17 cellular contexts compared by ENCODE assay signal in genomic region chr2:191401287-191401686, GRCh38.
A peak's percentile ranks its signal among the peaks of the same experiment; 100 is the strongest.
DNase-seq lines count a peak whose midpoint lies in the region; ATAC-seq and TF ChIP-seq lines count a peak whose summit lies in the region.
"Had no signal": no experiment of that assay in that cellular context is flagged by ENCODE, and none has a peak within 500 bp of the region (broad histone marks: within the 10 kb centered on the region; RNA-seq: fewer than 3 reads in every experiment).

No MANE protein-coding gene starts in this region.

- no peak overlapping the region for H3K4me3 ChIP-seq in smooth muscle cell
- H3K4me3 ChIP-seq: GM12878, testis had no signal

- no peaks in the 10 kb centered on the region for H3F3A ChIP-seq in smooth muscle cell (ENCODE audit: low read depth)

- POLR2A ChIA-PET in GM10248 (lab: Yijun Ruan, JAX): no interaction called here

- CTCF ChIA-PET in GM10248 (lab: Yijun Ruan, JAX): interaction anchor here (1.2 to 1.5 kb wide), 3 partner anchors 21 to 350 kb away, joined by 3 read pairs; no protein-coding TSS in a partner anchor

- DNase-seq in H9: no peak
- peak; percentile 50 for DNase-seq in amniotic epithelial cell (ENCODE audit: low read depth)
- peak; percentile 63 for DNase-seq in hepatic stellate cell (ENCODE audit: low spot score)
- no peak for DNase-seq in smooth muscle cell (lab: John Stamatoyannopoulos, UW; ENCODE audit: unreplicated experiment)
- no peak for DNase-seq in GM10248 (ENCODE audit: extremely low spot score)
- DNase-seq in substantia nigra (lab: John Stamatoyannopoulos, UW): no peak
- DNase-seq: activated CD8-positive, alpha-beta T cell treated with anti-CD3 and anti-CD28 coated beads, Interleukin-2, amount 10 ng/mL, durations not matched to agents 7 days and 5 days; activated effector memory CD4-positive, alpha-beta T cell treated with anti-CD3 and anti-CD28 coated beads, Interleukin-2, amount 50 U/mL, for 16 hours; caudate nucleus; NCI-H1048; NCI-H446; testis had no signal

- no CpG with 5 or more reads among the region's 1 CpG for WGBS in H9 (ENCODE audit: extremely low coverage, insufficient read length, low lambda C conversion rate)
- 15% methylated on average over 1 of the region's 1 CpG for WGBS in smooth muscle cell (ENCODE audit: low lambda C conversion rate)

- no peaks in the 10 kb centered on the region for H3K27me3 ChIP-seq in H9 (ENCODE audit: insufficient read depth, low read length)
- H3K27me3 ChIP-seq in smooth muscle cell (ENCODE audit: low read depth): no peaks in the 10 kb centered on the region
- H3K27me3 ChIP-seq: testis had no signal

- no peak overlapping the region for H2BK15ac ChIP-seq in H9 (ENCODE audit: low read depth, low read length)

- H4K20me1 ChIP-seq in H9 (ENCODE audit: control insufficient read depth, insufficient read depth, insufficient read length) (no peaks in the 10 kb centered on the region), smooth muscle cell (ENCODE audit: low read depth) (peaks cover 5% of the 10 kb centered on the region)

- H3K23me2 ChIP-seq in H9 (ENCODE audit: insufficient read length, low read depth, low read length, poor library complexity, severe bottlenecking): no peaks in the 10 kb centered on the region

- H3K9me3 Mint-ChIP-seq in H9: peaks cover 10 to 11% of the 10 kb centered on the region in 2 experiments; a peak in 4 of 5 replicates
- H3K9me3 Mint-ChIP-seq: T-helper 2 cell treated with Interferon-gamma antibody and Interleukin-4, amounts not matched to agents 5 μg/mL and 100 μg/mL, for 36 hours had no signal

- H3K36me3 ChIP-seq in smooth muscle cell (ENCODE audit: low read depth): peaks cover 3% of the 10 kb centered on the region

- H3K36me3 Mint-ChIP-seq in H9 (ENCODE audit: insufficient read depth in 1 of 3, low read depth in 3 of 3): peaks cover 26 to 50% (median 47%) of the 10 kb centered on the region in 3 experiments

- H2AFZ ChIP-seq in H9 (ENCODE audit: low read length) (no peak overlapping the region), smooth muscle cell (ENCODE audit: low read depth) (no peak overlapping the region)

- H3K9ac ChIP-seq in H9 (ENCODE audit: extremely low read depth, insufficient read length, low read length) (no peak overlapping the region), smooth muscle cell (ENCODE audit: low read depth) (no peak overlapping the region)

- no peak overlapping the region for H3K4ac ChIP-seq in H9 (ENCODE audit: low read depth, low read length)

- no peak overlapping the region for H3K27ac ChIP-seq in H9 (ENCODE audit: insufficient read length, low read depth, low read length)
- H3K27ac ChIP-seq in smooth muscle cell (ENCODE audit: low read depth): peak overlapping the region; percentile 5
- no peak overlapping the region for H3K27ac ChIP-seq in substantia nigra (ENCODE audit: low read depth, low read length, poor library complexity, severe bottlenecking)
- H3K27ac ChIP-seq: testis had no signal

- H3K18ac ChIP-seq in H9 (ENCODE audit: insufficient read length, low read depth, low read length): no peak overlapping the region

- H3K4me3 Mint-ChIP-seq in H9: no peak overlapping the region
- H3K4me3 Mint-ChIP-seq: activated CD8-positive, alpha-beta T cell treated with anti-CD3 and anti-CD28 coated beads, Interleukin-2, amount 10 ng/mL, durations not matched to agents 7 days and 5 days; T-helper 2 cell treated with Interferon-gamma antibody and Interleukin-4, amounts not matched to agents 5 μg/mL and 100 μg/mL, for 36 hours had no signal

- H2BK20ac ChIP-seq in H9 (ENCODE audit: low read depth, low read length, poor library complexity, severe bottlenecking): no peak overlapping the region

- H2AK5ac ChIP-seq in H9 (ENCODE audit: insufficient read length, low read length): no peak overlapping the region

- H3K9me3 ChIP-seq in H9 (ENCODE audit: control insufficient read depth, low read depth, low read length) (no peaks in the 10 kb centered on the region), smooth muscle cell (replicated peaks; ENCODE audit: low read depth) (no peaks in the 10 kb centered on the region)
- H3K9me3 ChIP-seq: testis had no signal

- no peak overlapping the region for H4K8ac ChIP-seq in H9 (replicated peaks; ENCODE audit: insufficient read length, low read depth, low read length)

- no peak overlapping the region for H2BK120ac ChIP-seq in H9 (ENCODE audit: low read depth, low read length, poor library complexity, severe bottlenecking)

- H3K27me3 Mint-ChIP-seq in H9 (ENCODE audit: low read depth): no peaks in the 10 kb centered on the region

- H3K4me2 ChIP-seq in H9 (ENCODE audit: insufficient read depth, insufficient read length, low read length) (no peak overlapping the region), smooth muscle cell (peak overlapping the region; percentile 8)

- H3K79me2 ChIP-seq in H9 (ENCODE audit: insufficient read depth, low read length) (no peaks in the 10 kb centered on the region), smooth muscle cell (ENCODE audit: low read depth) (peaks cover 10% of the 10 kb centered on the region)

- H3T11ph ChIP-seq in H9 (ENCODE audit: low read length): no peak overlapping the region

- no peak overlapping the region for H3K23ac ChIP-seq in H9 (ENCODE audit: insufficient read length, low read depth, low read length)

- peak overlapping the region in 2 of 3 experiments; percentile 1 to 86; a peak in 1 of 7 replicates for H3K27ac Mint-ChIP-seq in H9
- H3K27ac Mint-ChIP-seq: activated CD8-positive, alpha-beta T cell treated with anti-CD3 and anti-CD28 coated beads, Interleukin-2, amount 10 ng/mL, durations not matched to agents 7 days and 5 days; T-helper 2 cell treated with Interferon-gamma antibody and Interleukin-4, amounts not matched to agents 5 μg/mL and 100 μg/mL, for 36 hours had no signal

- no peak overlapping the region for H4K5ac ChIP-seq in H9 (ENCODE audit: insufficient read length, low read depth, low read length)

- H3K4me1 ChIP-seq in H9 (ENCODE audit: insufficient read depth, low read length): peaks cover 5% of the 10 kb centered on the region; the same call in 1 of the 2 replicates
- H3K4me1 ChIP-seq in smooth muscle cell (ENCODE audit: low read depth): peaks cover 44% of the 10 kb centered on the region
- H3K4me1 ChIP-seq: testis had no signal

- peaks cover 26% of the 10 kb centered on the region in 2 experiments for H3K4me1 Mint-ChIP-seq in H9

- no peak overlapping the region for H3K14ac ChIP-seq in H9 (ENCODE audit: insufficient read depth, low read length)

- no peak overlapping the region for H4K91ac ChIP-seq in H9 (ENCODE audit: insufficient read length, low read depth, low read length)

- no peak for ATAC-seq in HG03280 (IDR thresholded peaks at IDR 0.05; ENCODE audit: unreplicated experiment)
- ATAC-seq: activated CD8-positive, alpha-beta T cell treated with anti-CD3 and anti-CD28 coated beads, Interleukin-2, amount 10 ng/mL, durations not matched to agents 7 days and 5 days; GM12878; Panc1; sciatic nerve had no signal

- no peaks in the 10 kb centered on the region for H3K79me1 ChIP-seq in H9 (ENCODE audit: insufficient read depth, low read depth, low read length, poor library complexity, severe bottlenecking)

- H3K56ac ChIP-seq in H9 (ENCODE audit: insufficient read length, low read depth, low read length): no peak overlapping the region

- no peak overlapping the region for H2BK12ac ChIP-seq in H9 (ENCODE audit: insufficient read length, low read depth, low read length)

- H2BK5ac ChIP-seq in H9 (ENCODE audit: insufficient read length, low read length): no peak overlapping the region

- TF ChIP-seq CTCF in H9 (conservative IDR thresholded peaks at IDR 0.05) (no peak), smooth muscle cell (IDR thresholded peaks at IDR 0.05; ENCODE audit: borderline replicate concordance, insufficient read depth, poor library complexity, severe bottlenecking) (no peak), GM10248 (IDR thresholded peaks at IDR 0.05; ENCODE audit: control extremely low read depth, extremely low read depth, low read depth, missing control alignments) (no peak)

Comparison
In these comparisons a context has a peak if more than half of its experiments do, and no peak if none do; other contexts are left out.
1. DNase-seq: peak in amniotic epithelial cell (single experiment) and hepatic stellate cell (single experiment); none in H9 (single experiment), smooth muscle cell (single experiment), GM10248 (single experiment) and substantia nigra (0 of 49).